ENCODE assay signal across 7 cellular contexts in genomic region chr2:186129767-186130581, GRCh38.
DNase-seq lines count a peak whose midpoint lies in the region; ATAC-seq and TF ChIP-seq lines count a peak whose summit lies in the region.

No MANE protein-coding gene starts in this region.

- H3K36me3 ChIP-seq in Panc1 (ENCODE audit: control insufficient read depth, insufficient read depth, low read length) (no peaks in the 10 kb centered on the region), urinary bladder (ENCODE audit: insufficient read depth) (no peaks in the 10 kb centered on the region)

- H3K27ac ChIP-seq in Panc1 (ENCODE audit: low read length) (no peak overlapping the region), urinary bladder (ENCODE audit: low read depth) (peak overlapping the region; percentile 5)

- H3K4me3 ChIP-seq in LNCaP clone FGC (ENCODE audit: low read depth, low read length) (no peak overlapping the region), Panc1 (ENCODE audit: low read depth in 2 of 2, low read length in 2 of 2) (no peak overlapping the region), fibroblast of villous mesenchyme (ENCODE audit: low read depth, low read length) (no peak overlapping the region), urinary bladder (ENCODE audit: low read depth, low read length) (no peak overlapping the region)

- no peak overlapping the region for H3K4me3 Mint-ChIP-seq in activated T-cell treated with anti-CD3 and anti-CD28 coated beads, Interleukin-2, amount 50 U/mL, for 72 hours

- H3K36me3 Mint-ChIP-seq in activated T-cell treated with anti-CD3 and anti-CD28 coated beads, Interleukin-2, amount 50 U/mL, for 72 hours (ENCODE audit: insufficient read depth in 2 of 2): no peaks in the 10 kb centered on the region

- no peaks in the 10 kb centered on the region for H3K27me3 ChIP-seq in Panc1 (ENCODE audit: control insufficient read depth, insufficient read depth, low read length)

- H3K4me1 Mint-ChIP-seq in activated T-cell treated with anti-CD3 and anti-CD28 coated beads, Interleukin-2, amount 50 U/mL, for 72 hours (ENCODE audit: low read depth): no peaks in the 10 kb centered on the region

- H3K27me3 Mint-ChIP-seq in activated T-cell treated with anti-CD3 and anti-CD28 coated beads, Interleukin-2, amount 50 U/mL, for 72 hours (ENCODE audit: low read depth): no peaks in the 10 kb centered on the region

- POLR2A ChIA-PET in Panc1 (lab: Charles Lee): no interaction called here

- intact Hi-C loops in Panc1 (cut with micrococcal nuclease; ENCODE audit: unreplicated experiment): no loop called here

- in situ Hi-C loops in Panc1 (cut with HindIII; ENCODE audit: low pct_unique_long_range_greater_than_20kb, low sequenced_read_pairs): no loop called here

- DNase-seq in LNCaP clone FGC (ENCODE audit: low read depth) (peak; percentile 83), Panc1 (ENCODE audit: low read depth, low spot score) (peak; percentile 22), fibroblast of villous mesenchyme (ENCODE audit: low read depth) (peak; percentile 3)
- no peak for DNase-seq in activated naive CD4-positive, alpha-beta T cell treated with anti-CD3 and anti-CD28 coated beads, Interleukin-2, amount 50 U/mL, for 16 hours
- DNase-seq in activated T-cell treated with anti-CD3 and anti-CD28 coated beads, Interleukin-2, amount 50 U/mL, for 72 hours: no peak

- CTCF ChIA-PET in Panc1 (lab: Charles Lee): no interaction called here

- H3K9me3 Mint-ChIP-seq in activated T-cell treated with anti-CD3 and anti-CD28 coated beads, Interleukin-2, amount 50 U/mL, for 72 hours: no peaks in the 10 kb centered on the region

- WGBS in urinary bladder: 48% methylated on average over 1 of the region's 1 CpG

- peak; percentile 75 for ATAC-seq in Panc1
- no peak for ATAC-seq in GM21526 (IDR thresholded peaks at IDR 0.05; ENCODE audit: low FRiP score, unreplicated experiment)
- no peak for ATAC-seq in activated T-cell treated with anti-CD3 and anti-CD28 coated beads, Interleukin-2, amount 50 U/mL, for 72 hours (replicated peaks in 1 of 2)

- peaks cover 5% of the 10 kb centered on the region; the same call in 1 of the 2 replicates for H3K4me1 ChIP-seq in Panc1 (ENCODE audit: control insufficient read depth, insufficient read depth, low read length)
- H3K4me1 ChIP-seq in urinary bladder (ENCODE audit: insufficient read depth): no peaks in the 10 kb centered on the region

- no peaks in the 10 kb centered on the region for H3K9me3 ChIP-seq in Panc1 (ENCODE audit: control insufficient read depth, insufficient read depth, low read depth, low read length)

- H3K27ac Mint-ChIP-seq in activated T-cell treated with anti-CD3 and anti-CD28 coated beads, Interleukin-2, amount 50 U/mL, for 72 hours: no peak overlapping the region

- TF ChIP-seq CTCF in LNCaP clone FGC (IDR thresholded peaks at IDR 0.05; ENCODE audit: control insufficient read depth, extremely low read depth, insufficient read depth) (no peak), Panc1 (IDR thresholded peaks at IDR 0.05) (no peak), fibroblast of villous mesenchyme (IDR thresholded peaks at IDR 0.05; ENCODE audit: insufficient read depth, low read depth, low read length) (no peak)

- no TSS peak for BruUV-seq in Panc1 (replicated peaks; lab: Mats Ljungman, UMichigan)

Comparison
In these comparisons a context has a peak if more than half of its experiments do, and no peak if none do; other contexts are left out.
1. DNase-seq: peak in LNCaP clone FGC (single experiment), Panc1 (single experiment) and fibroblast of villous mesenchyme (single experiment); none in activated naive CD4-positive, alpha-beta T cell treated with anti-CD3 and anti-CD28 coated beads, Interleukin-2, amount 50 U/mL, for 16 hours (single experiment) and activated T-cell treated with anti-CD3 and anti-CD28 coated beads, Interleukin-2, amount 50 U/mL, for 72 hours (0 of 2).